12 cellular contexts compared by ENCODE assay signal in genomic region chr12:42691991-42692557, GRCh38.
A peak's percentile ranks its signal among the peaks of the same experiment; 100 is the strongest.
DNase-seq lines count a peak whose midpoint lies in the region; TF ChIP-seq lines count a peak whose summit lies in the region.
"Had no signal": no experiment of that assay in that cellular context is flagged by ENCODE, and none has a peak within 500 bp of the region (broad histone marks: within the 10 kb centered on the region; RNA-seq: fewer than 3 reads in every experiment).

No MANE protein-coding gene starts in this region.

- no peak for TF ChIP-seq RAD21 in SK-N-SH (IDR thresholded peaks at IDR 0.05; ENCODE audit: low read length)

- H3K27ac ChIP-seq in Karpas-422 (ENCODE audit: low read length) (no peak overlapping the region), neuronal stem cell (replicated peaks; ENCODE audit: low read length) (no peak overlapping the region), SK-N-SH (ENCODE audit: low read depth in 2 of 2, low read length in 1 of 2) (no peak overlapping the region)
- H3K27ac ChIP-seq: foreskin keratinocyte had no signal

- H3K9me2 ChIP-seq in Karpas-422 (replicated peaks; ENCODE audit: insufficient read depth, low read length) (no peaks in the 10 kb centered on the region), SK-N-SH (no peaks in the 10 kb centered on the region)

- no peaks in the 10 kb centered on the region for H3K79me2 ChIP-seq in Karpas-422 (ENCODE audit: low read length)
- H3K79me2 ChIP-seq in SK-N-SH (ENCODE audit: insufficient read depth) = no peaks in the 10 kb centered on the region

- H2BK120ac ChIP-seq in neuronal stem cell (ENCODE audit: low read depth, low read length) = no peak overlapping the region

- H3K4me1 ChIP-seq in Karpas-422 (ENCODE audit: low read length) = no peaks in the 10 kb centered on the region
- peaks cover 20% of the 10 kb centered on the region for H3K4me1 ChIP-seq in adipocyte (ENCODE audit: control insufficient read depth, insufficient read depth, low read length)
- H3K4me1 ChIP-seq in neuronal stem cell (ENCODE audit: control insufficient read depth in 2 of 2, insufficient read depth in 1 of 2, low read depth in 1 of 2, low read length in 2 of 2) = no peaks in the 10 kb centered on the region
- H3K4me1 ChIP-seq in SK-N-SH (ENCODE audit: control insufficient read depth in 1 of 2, insufficient read depth in 2 of 2, low read depth in 1 of 2, low read length in 1 of 2) = no peaks in the 10 kb centered on the region; a peak in 1 of 4 replicates
- H3K4me1 ChIP-seq: foreskin keratinocyte had no signal

- no peak overlapping the region for H2BK12ac ChIP-seq in neuronal stem cell (ENCODE audit: low read length)

- H3K79me1 ChIP-seq in neuronal stem cell (ENCODE audit: low read depth, low read length) = no peaks in the 10 kb centered on the region

- no peak overlapping the region for H2BK15ac ChIP-seq in neuronal stem cell (ENCODE audit: low read length)

- H3K23ac ChIP-seq in neuronal stem cell (ENCODE audit: low read depth, low read length, poor library complexity) = no peak overlapping the region

- no peak overlapping the region for H2AK5ac ChIP-seq in neuronal stem cell (ENCODE audit: low read depth, low read length)

- H4K20me1 ChIP-seq in Karpas-422 (ENCODE audit: insufficient read depth, low read depth, low read length) = no peaks in the 10 kb centered on the region
- H4K20me1 ChIP-seq in SK-N-SH (ENCODE audit: insufficient read depth) = no peaks in the 10 kb centered on the region

- no peak overlapping the region for H3K4ac ChIP-seq in neuronal stem cell (ENCODE audit: low read length)

- no peaks in the 10 kb centered on the region for H3K27me3 ChIP-seq in Karpas-422 (ENCODE audit: low read length)
- no peaks in the 10 kb centered on the region for H3K27me3 ChIP-seq in adipocyte (replicated peaks; ENCODE audit: control insufficient read depth, insufficient read depth, low read length)
- H3K27me3 ChIP-seq in neuronal stem cell (ENCODE audit: control insufficient read depth in 3 of 3, insufficient read depth in 3 of 3, low read depth in 1 of 3, low read length in 3 of 3) = no peaks in the 10 kb centered on the region
- no peaks in the 10 kb centered on the region for H3K27me3 ChIP-seq in SK-N-SH (ENCODE audit: insufficient read depth)
- H3K27me3 ChIP-seq: foreskin keratinocyte had no signal

- H4K91ac ChIP-seq in neuronal stem cell (ENCODE audit: low read depth, low read length, poor library complexity) = no peak overlapping the region

- no peak overlapping the region for H3K18ac ChIP-seq in neuronal stem cell (ENCODE audit: low read length)

- no peaks in the 10 kb centered on the region for H3F3A ChIP-seq in SK-N-SH (replicated peaks; ENCODE audit: insufficient read depth)

- DNase-seq in DMS153 (lab: John Stamatoyannopoulos, UW) (peak; percentile 6), Karpas-422 (no peak), adipocyte (ENCODE audit: low read depth) (no peak), neuronal stem cell (ENCODE audit: low spot score) (no peak), SK-N-SH (no peak), iPS-NIHi7 (ENCODE audit: extremely low spot score) (no peak), COR-L47 (lab: John Stamatoyannopoulos, UW) (no peak)
- no peak for DNase-seq in stimulated activated CD4-positive, alpha-beta T cell treated with anti-CD3 and anti-CD28 coated beads, Interleukin-12 subunit alpha, Interleukin-12 subunit beta, amount 100 ng/mL, for 4 hours
- DNase-seq: activated CD4-positive, alpha-beta T cell treated with anti-CD3 and anti-CD28 coated beads for 48 hours; CD4-positive, CD25-positive, alpha-beta regulatory T cell; foreskin keratinocyte; islet precursor cell had no signal

- H3K36me3 ChIP-seq in Karpas-422 (ENCODE audit: insufficient read depth, low read length) = no peaks in the 10 kb centered on the region
- H3K36me3 ChIP-seq in adipocyte (ENCODE audit: control insufficient read depth, insufficient read depth, low read length, severe bottlenecking) = no peaks in the 10 kb centered on the region
- H3K36me3 ChIP-seq in neuronal stem cell (replicated peaks in 1 of 2; ENCODE audit: control insufficient read depth in 2 of 2, insufficient read depth in 2 of 2, low read length in 2 of 2) = no peaks in the 10 kb centered on the region
- H3K36me3 ChIP-seq in SK-N-SH (replicated peaks in 1 of 2; ENCODE audit: control insufficient read depth in 1 of 2, insufficient read depth in 2 of 2, low read length in 1 of 2) = no peaks in the 10 kb centered on the region

- H3K4me3 ChIP-seq in Karpas-422 (ENCODE audit: low read length) (no peak overlapping the region), adipocyte (ENCODE audit: low read length) (peak overlapping the region; percentile 78), neuronal stem cell (ENCODE audit: low read length in 2 of 2) (no peak overlapping the region), SK-N-SH (ENCODE audit: low read depth in 2 of 2, low read length in 1 of 2) (no peak overlapping the region)

- no peak for TF ChIP-seq EP300 in SK-N-SH (IDR thresholded peaks at IDR 0.05; ENCODE audit: borderline replicate concordance in 1 of 2, low read depth in 1 of 2, low read length in 1 of 2)

- no peak overlapping the region for H2BK5ac ChIP-seq in neuronal stem cell (ENCODE audit: low read length)

- WGBS in neuronal stem cell (ENCODE audit: extremely low coverage in 2 of 2, insufficient read length in 2 of 2, insufficient replicate concordance in 1 of 2), 2 donors = no CpG with 5 or more reads among the region's 8 CpGs
- WGBS in SK-N-SH (ENCODE audit: low lambda C conversion rate) = 56% methylated on average over 8 of the region's 8 CpGs

- POLR2A ChIA-PET in SK-N-SH (lab: Yijun Ruan, JAX) = no interaction called here

- no peaks in the 10 kb centered on the region for H3K9me3 ChIP-seq in Karpas-422 (ENCODE audit: low read length)
- H3K9me3 ChIP-seq in adipocyte (ENCODE audit: control insufficient read depth, low read length) = peaks cover 6% of the 10 kb centered on the region
- peaks cover 0 to 4% of the 10 kb centered on the region in 2 donors for H3K9me3 ChIP-seq in neuronal stem cell (replicated peaks in 1 of 2; ENCODE audit: control insufficient read depth in 2 of 2, insufficient read depth in 1 of 2, low read depth in 1 of 2, low read length in 2 of 2)
- no peaks in the 10 kb centered on the region for H3K9me3 ChIP-seq in SK-N-SH

- H3K4me2 ChIP-seq in Karpas-422 (ENCODE audit: low read depth, low read length, poor library complexity, severe bottlenecking) (peak overlapping the region; percentile 0), neuronal stem cell (ENCODE audit: insufficient read depth, low read length, poor library complexity, severe bottlenecking) (no peak overlapping the region), SK-N-SH (no peak overlapping the region)

- H2AFZ ChIP-seq in Karpas-422 (ENCODE audit: low read length) = no peak overlapping the region
- H2AFZ ChIP-seq in neuronal stem cell (ENCODE audit: low read length) = peak overlapping the region; percentile 63
- H2AFZ ChIP-seq in SK-N-SH (ENCODE audit: low read depth) = no peak overlapping the region

- H4K8ac ChIP-seq in neuronal stem cell (ENCODE audit: low read depth, low read length) = no peak overlapping the region

- no peak overlapping the region for H3K9ac ChIP-seq in Karpas-422 (ENCODE audit: low read length)
- peak overlapping the region; percentile 76 for H3K9ac ChIP-seq in adipocyte (ENCODE audit: low read length)
- H3K9ac ChIP-seq in neuronal stem cell (ENCODE audit: low read depth, low read length, poor library complexity) = no peak overlapping the region
- H3K9ac ChIP-seq in SK-N-SH = no peak overlapping the region

- TF ChIP-seq CTCF in SK-N-SH (IDR thresholded peaks at IDR 0.05) = no peak

- no peak overlapping the region for H3K14ac ChIP-seq in neuronal stem cell (ENCODE audit: low read length)

- CTCF ChIA-PET in SK-N-SH (lab: Yijun Ruan, JAX) = no interaction called here

TF ChIP-seq in SK-N-SH, 30 proteins besides CTCF, POLR2A, EP300 and RAD21 (continues in another document):
- TF ChIP-seq ELF1 (IDR thresholded peaks at IDR 0.05) = no peak
- TF ChIP-seq SIN3A (IDR thresholded peaks at IDR 0.05; ENCODE audit: borderline replicate concordance, low read depth, low read length) = no peak
- TF ChIP-seq POLR2AphosphoS5 (IDR thresholded peaks at IDR 0.05; ENCODE audit: low read depth, low read length) = no peak
- TF ChIP-seq MAX (IDR thresholded peaks at IDR 0.05; ENCODE audit: low read depth) = no peak
- no peak for TF ChIP-seq TCF12 (IDR thresholded peaks at IDR 0.05)
- TF ChIP-seq YY1 (IDR thresholded peaks at IDR 0.05; ENCODE audit: low read depth) = no peak
- TF ChIP-seq ZBTB33 (IDR thresholded peaks at IDR 0.05; ENCODE audit: borderline replicate concordance, low read depth) = no peak
- TF ChIP-seq PBX3 (IDR thresholded peaks at IDR 0.05) = no peak
- TF ChIP-seq RFX5 (IDR thresholded peaks at IDR 0.05; ENCODE audit: low read length) = no peak
- TF ChIP-seq FOSL2 (IDR thresholded peaks at IDR 0.05; ENCODE audit: borderline replicate concordance, low read depth) = no peak
- no peak for TF ChIP-seq EZH2phosphoT487 (IDR thresholded peaks at IDR 0.05; ENCODE audit: borderline replicate concordance, low read depth)
